ENCODE assay signal across 2 cellular contexts in the genomic region with DNA sequence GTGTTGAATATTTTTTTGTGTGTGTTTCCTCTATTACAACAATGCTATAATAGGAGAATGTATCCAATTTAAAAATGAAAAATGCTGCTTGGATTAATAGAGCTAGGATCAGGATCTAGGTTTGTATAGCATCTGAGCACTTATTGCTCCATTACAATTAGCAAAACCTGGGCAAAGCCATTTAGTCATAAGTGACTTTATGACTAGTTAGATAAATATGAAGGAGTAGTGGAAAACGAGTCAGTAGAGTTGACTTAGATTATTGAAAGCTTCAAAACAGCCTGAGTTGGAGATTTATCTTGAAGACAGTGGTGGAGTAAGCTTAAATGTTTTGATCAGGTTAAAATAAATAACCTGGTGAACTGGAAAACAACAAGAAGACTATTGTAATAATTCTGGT.
TF ChIP-seq lines count a peak whose summit lies in the region.

No MANE protein-coding gene starts in this region.

TF ChIP-seq in neural cell, 6 proteins besides CTCF, POLR2A, EP300 and RAD21 (continued from another document):
- TF ChIP-seq EZH2 (IDR thresholded peaks at IDR 0.05; ENCODE audit: borderline replicate concordance, insufficient read depth, low read length, poor library complexity, severe bottlenecking) = no peak

TF ChIP-seq in SK-N-SH treated with all-trans-retinoic acid at 6 μM for 48 hours, 23 proteins besides CTCF, POLR2A, EP300 and RAD21 (continued from another document):
- TF ChIP-seq ZNF565 (CRISPR knock-in tag; conservative IDR thresholded peaks at IDR 0.05; ENCODE audit: low read depth) = no peak
- no peak for TF ChIP-seq ZNF8 (CRISPR knock-in tag; IDR thresholded peaks at IDR 0.05)
- TF ChIP-seq SNAI2 (CRISPR knock-in tag; IDR thresholded peaks at IDR 0.05) = no peak
- TF ChIP-seq, protein P1, sequence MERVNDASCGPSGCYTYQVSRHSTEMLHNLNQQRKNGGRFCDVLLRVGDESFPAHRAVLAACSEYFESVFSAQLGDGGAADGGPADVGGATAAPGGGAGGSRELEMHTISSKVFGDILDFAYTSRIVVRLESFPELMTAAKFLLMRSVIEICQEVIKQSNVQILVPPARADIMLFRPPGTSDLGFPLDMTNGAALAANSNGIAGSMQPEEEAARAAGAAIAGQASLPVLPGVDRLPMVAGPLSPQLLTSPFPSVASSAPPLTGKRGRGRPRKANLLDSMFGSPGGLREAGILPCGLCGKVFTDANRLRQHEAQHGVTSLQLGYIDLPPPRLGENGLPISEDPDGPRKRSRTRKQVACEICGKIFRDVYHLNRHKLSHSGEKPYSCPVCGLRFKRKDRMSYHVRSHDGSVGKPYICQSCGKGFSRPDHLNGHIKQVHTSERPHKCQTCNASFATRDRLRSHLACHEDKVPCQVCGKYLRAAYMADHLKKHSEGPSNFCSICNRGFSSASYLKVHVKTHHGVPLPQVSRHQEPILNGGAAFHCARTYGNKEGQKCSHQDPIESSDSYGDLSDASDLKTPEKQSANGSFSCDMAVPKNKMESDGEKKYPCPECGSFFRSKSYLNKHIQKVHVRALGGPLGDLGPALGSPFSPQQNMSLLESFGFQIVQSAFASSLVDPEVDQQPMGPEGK (CRISPR knock-in tag; IDR thresholded peaks at IDR 0.05; ENCODE audit: borderline replicate concordance) = no peak
- no peak for TF ChIP-seq ZFP3 (CRISPR knock-in tag; IDR thresholded peaks at IDR 0.05)
- TF ChIP-seq, protein P2, sequence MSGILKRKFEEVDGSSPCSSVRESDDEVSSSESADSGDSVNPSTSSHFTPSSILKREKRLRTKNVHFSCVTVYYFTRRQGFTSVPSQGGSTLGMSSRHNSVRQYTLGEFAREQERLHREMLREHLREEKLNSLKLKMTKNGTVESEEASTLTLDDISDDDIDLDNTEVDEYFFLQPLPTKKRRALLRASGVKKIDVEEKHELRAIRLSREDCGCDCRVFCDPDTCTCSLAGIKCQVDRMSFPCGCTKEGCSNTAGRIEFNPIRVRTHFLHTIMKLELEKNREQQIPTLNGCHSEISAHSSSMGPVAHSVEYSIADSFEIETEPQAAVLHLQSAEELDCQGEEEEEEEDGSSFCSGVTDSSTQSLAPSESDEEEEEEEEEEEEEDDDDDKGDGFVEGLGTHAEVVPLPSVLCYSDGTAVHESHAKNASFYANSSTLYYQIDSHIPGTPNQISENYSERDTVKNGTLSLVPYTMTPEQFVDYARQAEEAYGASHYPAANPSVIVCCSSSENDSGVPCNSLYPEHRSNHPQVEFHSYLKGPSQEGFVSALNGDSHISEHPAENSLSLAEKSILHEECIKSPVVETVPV (CRISPR knock-in tag; IDR thresholded peaks at IDR 0.05) = no peak
